ENCODE assay signal across 1 cellular context in the genomic region with DNA sequence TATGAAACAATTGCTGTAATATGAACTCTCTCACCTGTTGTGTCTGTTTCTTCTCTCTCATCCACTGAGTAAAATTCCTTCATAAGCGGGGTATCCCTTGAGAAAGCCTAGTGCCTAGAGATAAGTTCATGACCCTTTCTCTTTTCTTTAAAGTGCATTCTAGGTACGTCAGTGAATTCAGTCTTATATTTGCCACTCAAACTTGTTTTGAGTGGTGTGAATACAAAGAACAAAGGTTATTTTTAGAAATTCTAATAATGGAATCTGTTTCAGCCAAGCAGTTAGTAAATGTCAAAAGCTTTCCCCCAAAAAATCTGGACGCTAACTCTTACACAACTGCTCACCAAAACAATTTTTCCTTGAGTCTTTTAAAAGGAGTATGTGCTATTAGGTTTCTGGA.
TF ChIP-seq lines count a peak whose summit lies in the region.

No MANE protein-coding gene starts in this region.

TF ChIP-seq in SK-N-SH, 30 proteins besides CTCF, POLR2A, EP300 and RAD21 (continued from another document):
- TF ChIP-seq, protein P1, sequence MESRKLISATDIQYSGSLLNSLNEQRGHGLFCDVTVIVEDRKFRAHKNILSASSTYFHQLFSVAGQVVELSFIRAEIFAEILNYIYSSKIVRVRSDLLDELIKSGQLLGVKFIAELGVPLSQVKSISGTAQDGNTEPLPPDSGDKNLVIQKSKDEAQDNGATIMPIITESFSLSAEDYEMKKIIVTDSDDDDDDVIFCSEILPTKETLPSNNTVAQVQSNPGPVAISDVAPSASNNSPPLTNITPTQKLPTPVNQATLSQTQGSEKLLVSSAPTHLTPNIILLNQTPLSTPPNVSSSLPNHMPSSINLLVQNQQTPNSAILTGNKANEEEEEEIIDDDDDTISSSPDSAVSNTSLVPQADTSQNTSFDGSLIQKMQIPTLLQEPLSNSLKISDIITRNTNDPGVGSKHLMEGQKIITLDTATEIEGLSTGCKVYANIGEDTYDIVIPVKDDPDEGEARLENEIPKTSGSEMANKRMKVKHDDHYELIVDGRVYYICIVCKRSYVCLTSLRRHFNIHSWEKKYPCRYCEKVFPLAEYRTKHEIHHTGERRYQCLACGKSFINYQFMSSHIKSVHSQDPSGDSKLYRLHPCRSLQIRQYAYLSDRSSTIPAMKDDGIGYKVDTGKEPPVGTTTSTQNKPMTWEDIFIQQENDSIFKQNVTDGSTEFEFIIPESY (IDR thresholded peaks at IDR 0.05; ENCODE audit: borderline replicate concordance, low read depth), result no peak
- TF ChIP-seq POLR2AphosphoS5 (IDR thresholded peaks at IDR 0.05; ENCODE audit: low read depth, low read length) (no peak), SMC3 (IDR thresholded peaks at IDR 0.05; ENCODE audit: low read depth, low read length) (no peak), ELF1 (IDR thresholded peaks at IDR 0.05) (no peak), EZH2phosphoT487 (IDR thresholded peaks at IDR 0.05; ENCODE audit: borderline replicate concordance, low read depth) (no peak)
- TF ChIP-seq, protein P2, sequence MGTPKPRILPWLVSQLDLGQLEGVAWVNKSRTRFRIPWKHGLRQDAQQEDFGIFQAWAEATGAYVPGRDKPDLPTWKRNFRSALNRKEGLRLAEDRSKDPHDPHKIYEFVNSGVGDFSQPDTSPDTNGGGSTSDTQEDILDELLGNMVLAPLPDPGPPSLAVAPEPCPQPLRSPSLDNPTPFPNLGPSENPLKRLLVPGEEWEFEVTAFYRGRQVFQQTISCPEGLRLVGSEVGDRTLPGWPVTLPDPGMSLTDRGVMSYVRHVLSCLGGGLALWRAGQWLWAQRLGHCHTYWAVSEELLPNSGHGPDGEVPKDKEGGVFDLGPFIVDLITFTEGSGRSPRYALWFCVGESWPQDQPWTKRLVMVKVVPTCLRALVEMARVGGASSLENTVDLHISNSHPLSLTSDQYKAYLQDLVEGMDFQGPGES (IDR thresholded peaks at IDR 0.05; ENCODE audit: low read depth, low read length), result no peak
